ENCODE assay signal across 33 cellular contexts in genomic region chrX:2417205-2417604, GRCh38.
"Had no signal": no experiment of that assay in that cellular context is flagged by ENCODE, and none has a peak within 500 bp of the region (broad histone marks: within the 10 kb centered on the region; RNA-seq: fewer than 3 reads in every experiment).

No MANE protein-coding gene starts in this region.

- H3K4me1 Mint-ChIP-seq: activated CD4-positive, alpha-beta T cell treated with anti-CD3 and anti-CD28 coated beads, Interleukin-2, amount 10 ng/mL, durations not matched to agents 24 days and 14 days; brain had no signal

- FAIRE-seq: bronchial epithelial cell had no signal

- H3K9me3 ChIP-seq: adrenal gland, SJCRH30 had no signal

- H3K9me3 Mint-ChIP-seq: activated CD4-positive, alpha-beta T cell treated with anti-CD3 and anti-CD28 coated beads, Interleukin-2, amount 10 ng/mL, durations not matched to agents 24 days and 14 days; activated T-cell treated with anti-CD3 and anti-CD28 coated beads, Interleukin-2, amount 50 U/mL, for 72 hours had no signal

- ATAC-seq: activated CD8-positive, alpha-beta T cell treated with anti-CD3 and anti-CD28 coated beads for 36 hours; activated naive CD4-positive, alpha-beta T cell treated with anti-CD3 and anti-CD28 coated beads, Interleukin-2, amount 50 U/mL, for 72 hours; activated T-cell treated with anti-CD3 and anti-CD28 coated beads, Interleukin-2, amount 50 U/mL, for 72 hours had no signal

- H3K4me3 Mint-ChIP-seq: activated CD4-positive, alpha-beta T cell treated with anti-CD3 and anti-CD28 coated beads, Interleukin-2, amount 10 ng/mL, durations not matched to agents 24 days and 14 days; activated CD8-positive, alpha-beta T cell treated with anti-CD3 and anti-CD28 coated beads for 36 hours; activated naive CD4-positive, alpha-beta T cell treated with anti-CD3 and anti-CD28 coated beads for 36 hours; activated T-cell treated with anti-CD3 and anti-CD28 coated beads, Interleukin-2, amount 50 U/mL, for 72 hours; brain had no signal

- H3K36me3 ChIP-seq: adrenal gland had no signal

- H3K4me2 ChIP-seq: PC-9 had no signal

- H3K27ac ChIP-seq: adrenal gland, PC-9, SJCRH30, SK-N-MC, WERI-Rb-1 had no signal

- H2AFZ ChIP-seq: PC-9 had no signal

- H3K4me3 ChIP-seq: adrenal gland, PC-9, SJCRH30, SK-N-MC had no signal

- H3K27ac Mint-ChIP-seq: activated CD4-positive, alpha-beta T cell treated with anti-CD3 and anti-CD28 coated beads, Interleukin-2, amount 10 ng/mL, durations not matched to agents 24 days and 14 days; activated CD8-positive, alpha-beta T cell treated with anti-CD3 and anti-CD28 coated beads for 36 hours; activated naive CD4-positive, alpha-beta T cell treated with anti-CD3 and anti-CD28 coated beads for 36 hours; activated naive CD4-positive, alpha-beta T cell treated with anti-CD3 and anti-CD28 coated beads, Interleukin-2, amount 50 U/mL, for 72 hours; activated T-cell treated with anti-CD3 and anti-CD28 coated beads, Interleukin-2, amount 50 U/mL, for 72 hours; activated T-helper 2 cell treated with anti-CD3 and anti-CD28 coated beads, Interferon-gamma antibody, Interleukin-2, Interleukin-4, amounts not matched to agents 10 μg/mL and 5 μg/mL and 100 μg/mL, durations not matched to agents 14 hours and 24 hours and 36 hours; brain had no signal

- DNase-seq: activated CD4-positive, alpha-beta T cell treated with anti-CD3 and anti-CD28 coated beads, Interleukin-2, amount 10 ng/mL, durations not matched to agents 24 days and 14 days; activated CD4-positive, alpha-beta T cell treated with anti-CD3 and anti-CD28 coated beads, Interleukin-2, amount 50 U/mL, for 4 hours; activated CD4-positive, CD25-positive, alpha-beta regulatory T cell; activated CD8-positive, alpha-beta T cell treated with anti-CD3 and anti-CD28 coated beads for 36 hours; activated gamma-delta T cell; activated naive CD4-positive, alpha-beta T cell treated with anti-CD3 and anti-CD28 coated beads for 36 hours; activated T-cell treated with anti-CD3 and anti-CD28 coated beads, Interleukin-2, amount 50 U/mL, for 1 hour; activated T-cell treated with anti-CD3 and anti-CD28 coated beads, Interleukin-2, amount 50 U/mL, for 72 hours; adrenal gland; anterior cingulate cortex; caudate nucleus; cerebellar nuclear complex; MM.1S; MV-4-11; NCI-H1092; NCI-H1436 treated with DMSO at 0.1 percent for 48 hours; NCI-H1694 treated with DMSO at 0.1 percent for 48 hours; NCI-H2029 treated with DMSO at 0.1 percent for 48 hours; NCI-H2107; NCI-H2171; NCI-H510A; NCI-H526; NCI-H748 treated with DMSO at 0.1 percent for 48 hours; PC-9; SHP77; SJCRH30; T1000; WERI-Rb-1 had no signal

- H3K27me3 Mint-ChIP-seq: activated CD4-positive, alpha-beta T cell treated with anti-CD3 and anti-CD28 coated beads, Interleukin-2, amount 10 ng/mL, durations not matched to agents 24 days and 14 days; activated CD8-positive, alpha-beta T cell treated with anti-CD3 and anti-CD28 coated beads for 36 hours; brain had no signal

- H3K4me1 ChIP-seq: adrenal gland, SJCRH30 had no signal

- H3K27me3 ChIP-seq: adrenal gland, SJCRH30 had no signal
